ENCODE assay signal across 17 cellular contexts in the genomic region with DNA sequence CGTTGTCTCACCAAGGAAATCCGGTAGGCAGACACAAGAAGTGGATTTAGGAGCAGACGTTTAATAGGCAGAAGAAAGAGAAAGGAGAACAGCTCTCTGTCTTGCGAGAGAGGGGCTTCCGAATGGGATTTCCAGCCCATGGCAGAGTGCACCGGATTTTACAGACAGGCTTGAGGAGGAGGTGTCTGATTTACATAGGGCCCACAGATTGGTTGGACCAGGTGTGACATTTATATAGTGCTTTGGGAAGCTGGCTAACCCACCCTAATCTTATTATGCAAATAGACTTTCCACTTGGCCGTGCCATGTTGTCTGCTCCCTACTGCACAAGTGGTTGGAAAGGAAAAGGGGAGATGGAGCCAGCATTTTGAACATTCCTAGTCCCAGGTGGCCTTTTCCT. TPM values are rescaled to one million over a fixed set of nuclear protein-coding genes. Genes with fewer than 3 reads are reported as not detected.
DNase-seq lines count a peak whose midpoint lies in the region; ATAC-seq and TF ChIP-seq lines count a peak whose summit lies in the region.
"Had no signal": no experiment of that assay in that cellular context is flagged by ENCODE, and none has a peak within 500 bp of the region (broad histone marks: within the 10 kb centered on the region; RNA-seq: fewer than 3 reads in every experiment).

No MANE protein-coding gene starts in this region.

- TF ChIP-seq CTCF in heart right ventricle (IDR thresholded peaks at IDR 0.05): no peak
- no peak for TF ChIP-seq CTCF in osteocyte (IDR thresholded peaks at IDR 0.05)

- no peaks in the 10 kb centered on the region for H3K27me3 Mint-ChIP-seq in osteocyte (ENCODE audit: unreplicated experiment)

- no peaks in the 10 kb centered on the region for H3K27me3 ChIP-seq in heart right ventricle
- H3K27me3 ChIP-seq: tibial artery had no signal

- peak overlapping the region in 5 of 10 donors; percentile 20 to 26 (median 26) for H3K4me3 ChIP-seq in heart right ventricle
- H3K4me3 ChIP-seq: tibial artery had no signal

- H3K4me1 ChIP-seq in heart right ventricle: peaks cover 0 to 18% (median 0%) of the 10 kb centered on the region in 9 donors
- H3K4me1 ChIP-seq: tibial artery had no signal

- ATAC-seq in Right ventricle myocardium inferior (peak; percentile 74), heart right ventricle (peak in 6 of 8 donors; percentile 34 to 83 (median 79)), GM18858 (IDR thresholded peaks at IDR 0.05; ENCODE audit: unreplicated experiment) (no peak), GM18519 (IDR thresholded peaks at IDR 0.05; ENCODE audit: low FRiP score, unreplicated experiment) (no peak)
- ATAC-seq: activated naive CD8-positive, alpha-beta T cell treated with anti-CD3 and anti-CD28 coated beads, Interleukin-2, amount 50 U/mL, for 24 hours had no signal

- no peaks in the 10 kb centered on the region for H3K36me3 ChIP-seq in heart right ventricle
- H3K36me3 ChIP-seq: tibial artery had no signal

- no peaks in the 10 kb centered on the region for H3K36me3 Mint-ChIP-seq in osteocyte (ENCODE audit: unreplicated experiment)

- H3K9me3 ChIP-seq in heart right ventricle: peaks cover 0 to 12% (median 0%) of the 10 kb centered on the region in 11 donors
- H3K9me3 ChIP-seq: Caco-2 had no signal

- no peaks in the 10 kb centered on the region for H3K4me1 Mint-ChIP-seq in osteocyte (ENCODE audit: unreplicated experiment)
- H3K4me1 Mint-ChIP-seq: activated naive CD8-positive, alpha-beta T cell treated with anti-CD3 and anti-CD28 coated beads, Interleukin-2, amount 50 U/mL, for 24 hours had no signal

- WGBS in heart right ventricle, 2 donors: 29 to 53% methylated on average over 7 of the region's 7 CpGs

- H3K4me3 Mint-ChIP-seq in osteocyte (ENCODE audit: unreplicated experiment): no peak overlapping the region
- H3K4me3 Mint-ChIP-seq: activated naive CD8-positive, alpha-beta T cell treated with anti-CD3 and anti-CD28 coated beads, Interleukin-2, amount 50 U/mL, for 24 hours; mesothelial cell of epicardium had no signal

- no peaks in the 10 kb centered on the region for H3K9me3 Mint-ChIP-seq in osteocyte (ENCODE audit: unreplicated experiment)
- H3K9me3 Mint-ChIP-seq: activated naive CD8-positive, alpha-beta T cell treated with anti-CD3 and anti-CD28 coated beads, Interleukin-2, amount 50 U/mL, for 24 hours had no signal

- intact Hi-C loops in Right ventricle myocardium inferior (cut with DNase I): no loop called here
- intact Hi-C loops in cardiac septum (cut with DNase I): no loop called here
- intact Hi-C loops in heart right ventricle (cut with DNase I): no loop called here

- H3K27ac Mint-ChIP-seq in osteocyte (ENCODE audit: unreplicated experiment): no peak overlapping the region
- H3K27ac Mint-ChIP-seq: activated naive CD8-positive, alpha-beta T cell treated with anti-CD3 and anti-CD28 coated beads, Interleukin-2, amount 50 U/mL, for 24 hours; mesothelial cell of epicardium had no signal

- H3K27ac ChIP-seq in heart right ventricle: peak overlapping the region in 1 of 10 donors; percentile 25
- H3K27ac ChIP-seq: KMS-11, parathyroid adenoma, tibial artery had no signal

- no peak for DNase-seq in Right ventricle myocardium inferior (ENCODE audit: missing footprints)
- no peak for DNase-seq in cardiac septum (ENCODE audit: low spot score)
- DNase-seq in NCI-H748 treated with DMSO at 0.1 percent for 48 hours (lab: John Stamatoyannopoulos, UW): peak; percentile 67
- DNase-seq in heart right ventricle: peak in 1 of 2 donors; percentile 21
- no peak for DNase-seq in osteocyte (ENCODE audit: extremely low spot score, unreplicated experiment)
- DNase-seq in midbrain (lab: John Stamatoyannopoulos, UW): no peak
- DNase-seq: activated CD8-positive, alpha-beta memory T cell treated with anti-CD3 and anti-CD28 coated beads, Interleukin-2, amount 50 U/mL, for 48 hours; activated naive CD8-positive, alpha-beta T cell treated with anti-CD3 and anti-CD28 coated beads, Interleukin-2, amount 50 U/mL, for 24 hours; Caco-2; NCI-H226; stimulated activated CD8-positive, alpha-beta memory T cell treated with anti-CD3 and anti-CD28 coated beads, Interleukin-4, amount 100 ng/mL, for 48 hours; tibial artery had no signal

RNA-seq across cellular contexts. Expression of gene ANKMY2, which starts 57.8 kb away (rescaled TPM):
- 21.9 TPM for total RNA-seq in Right ventricle myocardium inferior
- 36.5 TPM for total RNA-seq in cardiac septum
- 10 to 100 TPM; 21.1 to 46.7 (median 35.8) TPM for total RNA-seq in heart right ventricle
- polyA plus RNA-seq in heart right ventricle: 10 to 100 TPM; 10.7 to 13.3 TPM
- 16.9 TPM in 2 replicates for total RNA-seq in osteocyte

RNA-seq across cellular contexts. Expression of gene BZW2, which starts 58.2 kb away (rescaled TPM):
- 369 TPM for total RNA-seq in Right ventricle myocardium inferior
- 285 TPM for total RNA-seq in cardiac septum
- 100 to 1,000 TPM; 231 to 470 (median 351) TPM for total RNA-seq in heart right ventricle
- polyA plus RNA-seq in heart right ventricle: 100 to 1,000 TPM; 147 to 177 TPM
- 60.9 and 61.3 TPM in 2 replicates for total RNA-seq in osteocyte

Comparison
In these comparisons a context has a peak if more than half of its experiments do, and no peak if none do; other contexts are left out.
1. ATAC-seq: peak in Right ventricle myocardium inferior (single experiment) and heart right ventricle (6 of 8); none in GM18858 (single experiment) and GM18519 (single experiment).